19 cellular contexts compared by ENCODE assay signal in the genomic region with DNA sequence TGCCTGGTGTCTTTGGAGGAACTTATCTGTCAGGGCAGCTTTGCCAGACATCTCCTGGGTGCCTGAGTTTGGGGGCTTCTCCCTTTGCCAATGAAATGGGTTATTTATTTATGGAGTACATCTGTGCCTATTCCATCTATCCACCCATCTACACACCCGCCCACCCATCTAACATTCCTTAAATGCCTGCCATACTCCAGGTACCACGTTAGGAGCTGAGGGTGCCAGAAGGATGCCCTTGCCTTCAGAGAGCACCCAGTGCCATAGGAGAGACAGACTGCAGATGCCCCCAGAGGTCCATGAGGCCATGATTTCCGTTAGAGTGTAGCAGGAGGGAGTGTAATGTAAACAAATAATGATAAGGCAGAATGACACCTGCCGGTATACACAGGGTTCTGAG.
"Had no signal": no experiment of that assay in that cellular context is flagged by ENCODE, and none has a peak within 500 bp of the region (broad histone marks: within the 10 kb centered on the region; RNA-seq: fewer than 3 reads in every experiment).

No MANE protein-coding gene starts in this region.

- FAIRE-seq: bronchial epithelial cell, endothelial cell of umbilical vein, kidney had no signal

- H3K27ac Mint-ChIP-seq: activated CD4-positive, alpha-beta T cell treated with anti-CD3 and anti-CD28 coated beads, Interleukin-2, amount 10 ng/mL, durations not matched to agents 24 days and 14 days; activated CD8-positive, alpha-beta T cell treated with anti-CD3 and anti-CD28 coated beads for 36 hours; activated naive CD4-positive, alpha-beta T cell treated with anti-CD3 and anti-CD28 coated beads, Interleukin-2, amount 50 U/mL, for 72 hours; activated T-cell treated with anti-CD3 and anti-CD28 coated beads, Interleukin-2, amount 50 U/mL, for 72 hours; dendritic cell treated with granulocyte-macrophage colony-stimulating factor and Interleukin-4, amounts not matched to agents 40 ng/mL and 50 ng/mL, for 4 days had no signal

- H3K27ac ChIP-seq: adrenal gland, esophagus muscularis mucosa, gastroesophageal sphincter, heart left ventricle, psoas muscle, right lobe of liver had no signal

- DNase-seq: activated CD4-positive, alpha-beta T cell treated with anti-CD3 and anti-CD28 coated beads, Interleukin-2, amount 10 ng/mL, durations not matched to agents 24 days and 14 days; activated CD8-positive, alpha-beta T cell treated with anti-CD3 and anti-CD28 coated beads for 36 hours; activated gamma-delta T cell; activated T-cell treated with anti-CD3 and anti-CD28 coated beads, Interleukin-2, amount 50 U/mL, for 72 hours; adrenal gland; effector memory CD4-positive, alpha-beta T cell; heart left ventricle; kidney; left ventricle myocardium superior; naive B cell; psoas muscle; right lobe of liver; stimulated activated naive CD4-positive, alpha-beta T cell had no signal

- H3K36me3 ChIP-seq: esophagus muscularis mucosa, gastroesophageal sphincter, heart left ventricle, right lobe of liver had no signal

- H3K9me3 ChIP-seq: adrenal gland, esophagus muscularis mucosa, gastroesophageal sphincter, heart left ventricle, psoas muscle, right lobe of liver had no signal

- H3K4me3 Mint-ChIP-seq: activated CD4-positive, alpha-beta T cell treated with anti-CD3 and anti-CD28 coated beads, Interleukin-2, amount 10 ng/mL, durations not matched to agents 24 days and 14 days; activated CD8-positive, alpha-beta T cell treated with anti-CD3 and anti-CD28 coated beads for 36 hours; activated T-cell treated with anti-CD3 and anti-CD28 coated beads, Interleukin-2, amount 50 U/mL, for 72 hours; dendritic cell treated with granulocyte-macrophage colony-stimulating factor and Interleukin-4, amounts not matched to agents 40 ng/mL and 50 ng/mL, for 4 days; naive B cell had no signal

- H3K36me3 Mint-ChIP-seq: activated naive CD4-positive, alpha-beta T cell treated with anti-CD3 and anti-CD28 coated beads, Interleukin-2, amount 50 U/mL, for 72 hours; naive B cell had no signal

- ATAC-seq: activated CD8-positive, alpha-beta T cell treated with anti-CD3 and anti-CD28 coated beads for 36 hours; activated T-cell treated with anti-CD3 and anti-CD28 coated beads, Interleukin-2, amount 50 U/mL, for 72 hours; gastroesophageal sphincter; heart left ventricle; left ventricle myocardium superior; psoas muscle; right lobe of liver had no signal

- H3K27me3 ChIP-seq: adrenal gland had no signal

- H3K4me3 ChIP-seq: adrenal gland, esophagus muscularis mucosa, gastroesophageal sphincter, heart left ventricle, psoas muscle, right lobe of liver had no signal
